In the genomic region with DNA sequence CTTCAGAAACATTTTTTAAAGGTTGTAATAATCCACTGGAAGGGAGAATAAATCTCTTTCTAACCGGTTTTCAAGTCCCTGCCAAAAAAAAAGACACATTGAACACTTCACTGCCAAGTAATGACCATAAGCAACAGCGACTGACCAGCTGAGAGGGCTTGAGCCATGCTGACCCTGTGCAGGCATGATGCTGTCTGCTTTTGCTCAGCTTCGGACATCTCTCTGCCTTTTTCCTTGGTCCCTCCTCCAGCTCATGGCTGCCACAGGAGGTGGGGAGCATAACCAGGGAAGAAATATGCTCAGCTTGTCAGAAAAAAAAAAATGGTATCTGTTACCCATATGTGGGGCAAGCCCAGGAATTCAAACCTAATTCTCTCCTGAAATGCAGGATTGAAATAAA, we compare ENCODE assay signal across 20 cellular contexts. TPM values are rescaled to one million over a fixed set of nuclear protein-coding genes. Genes with fewer than 3 reads are reported as not detected.
DNase-seq lines count a peak whose midpoint lies in the region; ATAC-seq and TF ChIP-seq lines count a peak whose summit lies in the region.
"Had no signal": no experiment of that assay in that cellular context is flagged by ENCODE, and none has a peak within 500 bp of the region (broad histone marks: within the 10 kb centered on the region; RNA-seq: fewer than 3 reads in every experiment).

No MANE protein-coding gene starts in this region.

- no peak for TF ChIP-seq CTCF in SK-N-SH (IDR thresholded peaks at IDR 0.05)
- no peak for TF ChIP-seq CTCF in GM23338 (conservative IDR thresholded peaks at IDR 0.05; ENCODE audit: low read depth in 2 of 2)
- no peak for TF ChIP-seq CTCF in GM10266 (IDR thresholded peaks at IDR 0.05; ENCODE audit: control insufficient read depth, insufficient read depth, low read depth, missing control alignments)

- TF ChIP-seq EP300 in SK-N-SH (IDR thresholded peaks at IDR 0.05; ENCODE audit: borderline replicate concordance in 1 of 2, low read depth in 1 of 2, low read length in 1 of 2): no peak

- H3K4me1 Mint-ChIP-seq in GM23338: peaks cover 3% of the 10 kb centered on the region

- no peak overlapping the region for H3K4me3 Mint-ChIP-seq in GM23338

- H3K4me1 ChIP-seq in SK-N-SH (ENCODE audit: control insufficient read depth in 1 of 2, insufficient read depth in 2 of 2, low read depth in 1 of 2, low read length in 1 of 2) (no peaks in the 10 kb centered on the region; a peak in 1 of 4 replicates), GM23338 (ENCODE audit: insufficient read depth) (peaks cover 7% of the 10 kb centered on the region; the same call in 1 of the 2 replicates)
- H3K4me1 ChIP-seq: HAP-1, SJCRH30 had no signal

- H3K4me3 ChIP-seq in SK-N-SH (ENCODE audit: low read depth in 2 of 2, low read length in 1 of 2) (no peak overlapping the region), GM23338 (no peak overlapping the region)
- H3K4me3 ChIP-seq: HAP-1, SJCRH30 had no signal

- intact Hi-C loops in left ventricle myocardium superior (cut with micrococcal nuclease) (no loop called here), posterior vena cava (cut with DNase I) (no loop called here)

- no peaks in the 10 kb centered on the region for H3K36me3 ChIP-seq in SK-N-SH (replicated peaks in 1 of 2; ENCODE audit: control insufficient read depth in 1 of 2, insufficient read depth in 2 of 2, low read length in 1 of 2)
- H3K36me3 ChIP-seq in GM23338 (ENCODE audit: insufficient read depth): no peaks in the 10 kb centered on the region
- H3K36me3 ChIP-seq: HAP-1, SJCRH30 had no signal

- H2AFZ ChIP-seq in SK-N-SH (ENCODE audit: low read depth) (no peak overlapping the region), GM23338 (no peak overlapping the region)

- no peaks in the 10 kb centered on the region for H3K36me3 Mint-ChIP-seq in GM23338 (ENCODE audit: low read depth)

- no peak overlapping the region for H3K27ac Mint-ChIP-seq in GM23338

- H3K9me3 ChIP-seq in SK-N-SH: no peaks in the 10 kb centered on the region
- H3K9me3 ChIP-seq: HAP-1, SJCRH30 had no signal

- H3K27me3 Mint-ChIP-seq in GM23338 (ENCODE audit: insufficient read depth, low read depth, poor library complexity): peaks cover 4% of the 10 kb centered on the region

- WGBS in SK-N-SH (ENCODE audit: low lambda C conversion rate): 14% methylated on average over 2 of the region's 3 CpGs

- no peak for TF ChIP-seq RAD21 in SK-N-SH (IDR thresholded peaks at IDR 0.05; ENCODE audit: low read length)

- H3K9ac ChIP-seq in SK-N-SH: no peak overlapping the region

- DNase-seq in SK-N-SH (no peak), NCI-H774 (lab: John Stamatoyannopoulos, UW) (peak; percentile 7), left ventricle myocardium superior (no peak), posterior vena cava (ENCODE audit: low spot score) (peak; percentile 38), GM23338 (ENCODE audit: low spot score) (no peak), GM10266 (ENCODE audit: extremely low spot score) (no peak)
- no peak for DNase-seq in activated CD4-positive, alpha-beta T cell treated with anti-CD3 and anti-CD28 coated beads for 4 hours
- DNase-seq: 8988T, AML-193, KBM-7, MM.1S, NCI-H1048, NCI-H1417 treated with DMSO at 0.1 percent for 48 hours, NCI-H1930, SJCRH30 had no signal

- no peaks in the 10 kb centered on the region for H3K9me2 ChIP-seq in SK-N-SH
- no peaks in the 10 kb centered on the region for H3K9me2 ChIP-seq in GM23338 (ENCODE audit: insufficient read depth)

- POLR2A ChIA-PET in SK-N-SH (lab: Yijun Ruan, JAX): no interaction called here

- H3K27me3 ChIP-seq in SK-N-SH (ENCODE audit: insufficient read depth): peaks cover 10% of the 10 kb centered on the region; the same call in 1 of the 2 replicates
- no peaks in the 10 kb centered on the region for H3K27me3 ChIP-seq in GM23338 (ENCODE audit: insufficient read depth)

- no peaks in the 10 kb centered on the region for H3K9me3 Mint-ChIP-seq in GM23338

- H3K79me2 ChIP-seq in SK-N-SH (ENCODE audit: insufficient read depth) (no peaks in the 10 kb centered on the region), GM23338 (replicated peaks; ENCODE audit: insufficient read depth) (no peaks in the 10 kb centered on the region)

- no peak overlapping the region for H3K27ac ChIP-seq in SK-N-SH (ENCODE audit: low read depth in 2 of 2, low read length in 1 of 2)
- no peak overlapping the region for H3K27ac ChIP-seq in GM23338 (ENCODE audit: low read depth)
- H3K27ac ChIP-seq: C4-2B, HL-60, SJCRH30 had no signal

- CTCF ChIA-PET in SK-N-SH (lab: Yijun Ruan, JAX): interaction anchor here (1.4 to 4.9 kb wide), 2 partner anchors 9 to 20 kb away, joined by 5 to 22 read pairs; no protein-coding TSS in a partner anchor

- no peak overlapping the region for H3K4me2 ChIP-seq in SK-N-SH
- no peak overlapping the region for H3K4me2 ChIP-seq in GM23338

- H3F3A ChIP-seq in SK-N-SH (replicated peaks; ENCODE audit: insufficient read depth) (peaks cover 3% of the 10 kb centered on the region), GM23338 (replicated peaks; ENCODE audit: low read depth) (no peaks in the 10 kb centered on the region)

- ATAC-seq in SK-N-SH treated with all-trans-retinoic acid at 6 μM for 48 hours (peak; percentile 42; the same call in 2 of the 3 replicates), left ventricle myocardium superior (peak; percentile 66), GM23338 (no peak)
- ATAC-seq: Panc1 had no signal

- H4K20me1 ChIP-seq in SK-N-SH (ENCODE audit: insufficient read depth): no peaks in the 10 kb centered on the region
- no peaks in the 10 kb centered on the region for H4K20me1 ChIP-seq in GM23338 (replicated peaks; ENCODE audit: insufficient read depth)

TF ChIP-seq in SK-N-SH treated with all-trans-retinoic acid at 6 μM for 48 hours, 23 proteins besides CTCF, POLR2A, EP300 and RAD21:
- no peak for TF ChIP-seq ZNF565 (CRISPR knock-in tag; conservative IDR thresholded peaks at IDR 0.05; ENCODE audit: low read depth)
- TF ChIP-seq OSR1 (CRISPR knock-in tag; IDR thresholded peaks at IDR 0.05): no peak
- TF ChIP-seq CSDC2 (CRISPR knock-in tag; IDR thresholded peaks at IDR 0.05): no peak
- TF ChIP-seq TCF4 (CRISPR knock-in tag; IDR thresholded peaks at IDR 0.05; ENCODE audit: borderline replicate concordance): no peak

TF ChIP-seq in SK-N-SH, 30 proteins besides CTCF, POLR2A, EP300 and RAD21 (continues in another document):
- no peak for TF ChIP-seq EZH2phosphoT487 (IDR thresholded peaks at IDR 0.05; ENCODE audit: borderline replicate concordance, low read depth)
- TF ChIP-seq MEF2A (IDR thresholded peaks at IDR 0.05; ENCODE audit: borderline replicate concordance, low read depth): no peak
- TF ChIP-seq YY1 (IDR thresholded peaks at IDR 0.05; ENCODE audit: low read depth): no peak
- no peak for TF ChIP-seq USF2 (IDR thresholded peaks at IDR 0.05; ENCODE audit: borderline replicate concordance, low read depth, low read length)

TF ChIP-seq in GM23338, 12 proteins besides CTCF, POLR2A, EP300 and RAD21 (continues in another document):
- TF ChIP-seq ETS1 (IDR thresholded peaks at IDR 0.05) (no peak), ZNF114 (CRISPR knock-in tag; IDR thresholded peaks at IDR 0.05) (no peak), EZH2 (IDR thresholded peaks at IDR 0.05; ENCODE audit: low read depth, unreplicated experiment) (no peak), POLR2AphosphoS5 (IDR thresholded peaks at IDR 0.05; ENCODE audit: low read depth) (no peak)
- TF ChIP-seq, protein P1, sequence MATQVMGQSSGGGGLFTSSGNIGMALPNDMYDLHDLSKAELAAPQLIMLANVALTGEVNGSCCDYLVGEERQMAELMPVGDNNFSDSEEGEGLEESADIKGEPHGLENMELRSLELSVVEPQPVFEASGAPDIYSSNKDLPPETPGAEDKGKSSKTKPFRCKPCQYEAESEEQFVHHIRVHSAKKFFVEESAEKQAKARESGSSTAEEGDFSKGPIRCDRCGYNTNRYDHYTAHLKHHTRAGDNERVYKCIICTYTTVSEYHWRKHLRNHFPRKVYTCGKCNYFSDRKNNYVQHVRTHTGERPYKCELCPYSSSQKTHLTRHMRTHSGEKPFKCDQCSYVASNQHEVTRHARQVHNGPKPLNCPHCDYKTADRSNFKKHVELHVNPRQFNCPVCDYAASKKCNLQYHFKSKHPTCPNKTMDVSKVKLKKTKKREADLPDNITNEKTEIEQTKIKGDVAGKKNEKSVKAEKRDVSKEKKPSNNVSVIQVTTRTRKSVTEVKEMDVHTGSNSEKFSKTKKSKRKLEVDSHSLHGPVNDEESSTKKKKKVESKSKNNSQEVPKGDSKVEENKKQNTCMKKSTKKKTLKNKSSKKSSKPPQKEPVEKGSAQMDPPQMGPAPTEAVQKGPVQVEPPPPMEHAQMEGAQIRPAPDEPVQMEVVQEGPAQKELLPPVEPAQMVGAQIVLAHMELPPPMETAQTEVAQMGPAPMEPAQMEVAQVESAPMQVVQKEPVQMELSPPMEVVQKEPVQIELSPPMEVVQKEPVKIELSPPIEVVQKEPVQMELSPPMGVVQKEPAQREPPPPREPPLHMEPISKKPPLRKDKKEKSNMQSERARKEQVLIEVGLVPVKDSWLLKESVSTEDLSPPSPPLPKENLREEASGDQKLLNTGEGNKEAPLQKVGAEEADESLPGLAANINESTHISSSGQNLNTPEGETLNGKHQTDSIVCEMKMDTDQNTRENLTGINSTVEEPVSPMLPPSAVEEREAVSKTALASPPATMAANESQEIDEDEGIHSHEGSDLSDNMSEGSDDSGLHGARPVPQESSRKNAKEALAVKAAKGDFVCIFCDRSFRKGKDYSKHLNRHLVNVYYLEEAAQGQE (IDR thresholded peaks at IDR 0.05; ENCODE audit: unreplicated experiment): no peak

RNA-seq across cellular contexts. Expression of gene IGSF10, which starts 1.5 kb away (rescaled TPM):
- polyA plus RNA-seq in SK-N-SH (2012; rRNA removed) (15.3 and 18.9 TPM in 2 replicates), GM23338 (2016; fragmentation: Nextera tagmentation; extraction: Ambion mirVana) (0.24 and 0.50 TPM in 2 replicates)
- 15.0 and 16.2 TPM in 2 replicates for polyA plus RNA-seq in SK-N-SH (2012; cell fraction: cytosol; rRNA removed)
- polyA plus RNA-seq in SK-N-SH (2012; cell fraction: nucleus; rRNA removed): 23.2 and 48.4 TPM in 2 replicates
- total RNA-seq in left ventricle myocardium superior (1.9 TPM), posterior vena cava (1 to 10 TPM; 2.2 to 5.7 TPM)
- total RNA-seq in GM23338 (2014; rRNA removed; shearing (Covaris generic)): 0.94 and 1.4 TPM in 2 replicates
- total RNA-seq: SJCRH30 had no signal

Comparison
In these comparisons a context has a peak if more than half of its experiments do, and no peak if none do; other contexts are left out.
1. DNase-seq: peak in NCI-H774 (single experiment) and posterior vena cava (single experiment); none in SK-N-SH (single experiment), left ventricle myocardium superior (single experiment), GM23338 (single experiment), activated CD4-positive, alpha-beta T cell treated with anti-CD3 and anti-CD28 coated beads for 4 hours (0 of 2) and GM10266 (single experiment).